In the genomic region with DNA sequence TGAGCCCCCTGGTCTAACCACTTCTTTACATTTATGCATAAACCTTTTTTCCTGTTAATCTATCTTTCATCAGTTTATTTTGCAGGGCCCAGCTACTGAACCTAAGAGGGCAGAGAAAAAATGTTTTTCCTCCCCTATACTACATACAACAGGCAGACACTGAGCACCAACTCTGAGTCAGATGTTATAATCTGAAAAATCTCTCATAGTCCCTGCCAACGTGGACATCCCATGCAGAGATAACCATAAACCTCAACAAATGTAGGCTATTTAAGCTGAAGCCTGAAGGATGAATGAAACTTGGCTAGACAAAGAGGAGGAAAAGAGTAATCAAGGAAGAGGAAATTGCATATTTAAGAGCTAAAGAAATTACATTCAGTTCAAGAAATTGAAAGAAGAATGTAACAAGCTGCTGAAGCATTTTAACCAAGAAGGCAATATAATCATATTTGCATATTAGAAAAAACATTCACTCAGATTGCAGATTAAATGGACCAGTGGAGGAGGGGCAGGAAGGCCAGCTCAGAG, we compare ENCODE assay signal across 2 cellular contexts.
TF ChIP-seq lines count a peak whose summit lies in the region.

No MANE protein-coding gene starts in this region.

TF ChIP-seq in SK-N-SH, 30 proteins besides CTCF, POLR2A, EP300 and RAD21:
- TF ChIP-seq, protein P1, sequence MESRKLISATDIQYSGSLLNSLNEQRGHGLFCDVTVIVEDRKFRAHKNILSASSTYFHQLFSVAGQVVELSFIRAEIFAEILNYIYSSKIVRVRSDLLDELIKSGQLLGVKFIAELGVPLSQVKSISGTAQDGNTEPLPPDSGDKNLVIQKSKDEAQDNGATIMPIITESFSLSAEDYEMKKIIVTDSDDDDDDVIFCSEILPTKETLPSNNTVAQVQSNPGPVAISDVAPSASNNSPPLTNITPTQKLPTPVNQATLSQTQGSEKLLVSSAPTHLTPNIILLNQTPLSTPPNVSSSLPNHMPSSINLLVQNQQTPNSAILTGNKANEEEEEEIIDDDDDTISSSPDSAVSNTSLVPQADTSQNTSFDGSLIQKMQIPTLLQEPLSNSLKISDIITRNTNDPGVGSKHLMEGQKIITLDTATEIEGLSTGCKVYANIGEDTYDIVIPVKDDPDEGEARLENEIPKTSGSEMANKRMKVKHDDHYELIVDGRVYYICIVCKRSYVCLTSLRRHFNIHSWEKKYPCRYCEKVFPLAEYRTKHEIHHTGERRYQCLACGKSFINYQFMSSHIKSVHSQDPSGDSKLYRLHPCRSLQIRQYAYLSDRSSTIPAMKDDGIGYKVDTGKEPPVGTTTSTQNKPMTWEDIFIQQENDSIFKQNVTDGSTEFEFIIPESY (IDR thresholded peaks at IDR 0.05; ENCODE audit: borderline replicate concordance, low read depth), result no peak
- TF ChIP-seq EZH2phosphoT487 (IDR thresholded peaks at IDR 0.05; ENCODE audit: borderline replicate concordance, low read depth), result no peak
- TF ChIP-seq TEAD4 (IDR thresholded peaks at IDR 0.05; ENCODE audit: borderline replicate concordance, insufficient read depth), result no peak
- TF ChIP-seq, protein P2, sequence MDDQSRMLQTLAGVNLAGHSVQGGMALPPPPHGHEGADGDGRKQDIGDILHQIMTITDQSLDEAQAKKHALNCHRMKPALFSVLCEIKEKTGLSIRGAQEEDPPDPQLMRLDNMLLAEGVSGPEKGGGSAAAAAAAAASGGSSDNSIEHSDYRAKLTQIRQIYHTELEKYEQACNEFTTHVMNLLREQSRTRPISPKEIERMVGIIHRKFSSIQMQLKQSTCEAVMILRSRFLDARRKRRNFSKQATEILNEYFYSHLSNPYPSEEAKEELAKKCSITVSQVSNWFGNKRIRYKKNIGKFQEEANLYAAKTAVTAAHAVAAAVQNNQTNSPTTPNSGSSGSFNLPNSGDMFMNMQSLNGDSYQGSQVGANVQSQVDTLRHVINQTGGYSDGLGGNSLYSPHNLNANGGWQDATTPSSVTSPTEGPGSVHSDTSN (IDR thresholded peaks at IDR 0.05), result no peak
- TF ChIP-seq TAF1 (IDR thresholded peaks at IDR 0.05; ENCODE audit: borderline replicate concordance, low read depth, low read length), result no peak
- TF ChIP-seq, protein P3, sequence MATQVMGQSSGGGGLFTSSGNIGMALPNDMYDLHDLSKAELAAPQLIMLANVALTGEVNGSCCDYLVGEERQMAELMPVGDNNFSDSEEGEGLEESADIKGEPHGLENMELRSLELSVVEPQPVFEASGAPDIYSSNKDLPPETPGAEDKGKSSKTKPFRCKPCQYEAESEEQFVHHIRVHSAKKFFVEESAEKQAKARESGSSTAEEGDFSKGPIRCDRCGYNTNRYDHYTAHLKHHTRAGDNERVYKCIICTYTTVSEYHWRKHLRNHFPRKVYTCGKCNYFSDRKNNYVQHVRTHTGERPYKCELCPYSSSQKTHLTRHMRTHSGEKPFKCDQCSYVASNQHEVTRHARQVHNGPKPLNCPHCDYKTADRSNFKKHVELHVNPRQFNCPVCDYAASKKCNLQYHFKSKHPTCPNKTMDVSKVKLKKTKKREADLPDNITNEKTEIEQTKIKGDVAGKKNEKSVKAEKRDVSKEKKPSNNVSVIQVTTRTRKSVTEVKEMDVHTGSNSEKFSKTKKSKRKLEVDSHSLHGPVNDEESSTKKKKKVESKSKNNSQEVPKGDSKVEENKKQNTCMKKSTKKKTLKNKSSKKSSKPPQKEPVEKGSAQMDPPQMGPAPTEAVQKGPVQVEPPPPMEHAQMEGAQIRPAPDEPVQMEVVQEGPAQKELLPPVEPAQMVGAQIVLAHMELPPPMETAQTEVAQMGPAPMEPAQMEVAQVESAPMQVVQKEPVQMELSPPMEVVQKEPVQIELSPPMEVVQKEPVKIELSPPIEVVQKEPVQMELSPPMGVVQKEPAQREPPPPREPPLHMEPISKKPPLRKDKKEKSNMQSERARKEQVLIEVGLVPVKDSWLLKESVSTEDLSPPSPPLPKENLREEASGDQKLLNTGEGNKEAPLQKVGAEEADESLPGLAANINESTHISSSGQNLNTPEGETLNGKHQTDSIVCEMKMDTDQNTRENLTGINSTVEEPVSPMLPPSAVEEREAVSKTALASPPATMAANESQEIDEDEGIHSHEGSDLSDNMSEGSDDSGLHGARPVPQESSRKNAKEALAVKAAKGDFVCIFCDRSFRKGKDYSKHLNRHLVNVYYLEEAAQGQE (IDR thresholded peaks at IDR 0.05; ENCODE audit: low read depth, low read length), result no peak
- TF ChIP-seq MEF2A (IDR thresholded peaks at IDR 0.05; ENCODE audit: borderline replicate concordance, low read depth), result no peak
- TF ChIP-seq, protein P4, sequence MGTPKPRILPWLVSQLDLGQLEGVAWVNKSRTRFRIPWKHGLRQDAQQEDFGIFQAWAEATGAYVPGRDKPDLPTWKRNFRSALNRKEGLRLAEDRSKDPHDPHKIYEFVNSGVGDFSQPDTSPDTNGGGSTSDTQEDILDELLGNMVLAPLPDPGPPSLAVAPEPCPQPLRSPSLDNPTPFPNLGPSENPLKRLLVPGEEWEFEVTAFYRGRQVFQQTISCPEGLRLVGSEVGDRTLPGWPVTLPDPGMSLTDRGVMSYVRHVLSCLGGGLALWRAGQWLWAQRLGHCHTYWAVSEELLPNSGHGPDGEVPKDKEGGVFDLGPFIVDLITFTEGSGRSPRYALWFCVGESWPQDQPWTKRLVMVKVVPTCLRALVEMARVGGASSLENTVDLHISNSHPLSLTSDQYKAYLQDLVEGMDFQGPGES (IDR thresholded peaks at IDR 0.05; ENCODE audit: low read depth, low read length), result no peak
- TF ChIP-seq RFX5 (IDR thresholded peaks at IDR 0.05; ENCODE audit: low read length), result no peak
- TF ChIP-seq GABPA (IDR thresholded peaks at IDR 0.05; ENCODE audit: low read depth), result no peak
- peak; percentile 35; the same call in 1 of the 2 replicates for TF ChIP-seq JUND (IDR thresholded peaks at IDR 0.05)
- no peak for TF ChIP-seq GATA2 (CRISPR knock-in tag; IDR thresholded peaks at IDR 0.05)
- TF ChIP-seq NFIC (IDR thresholded peaks at IDR 0.05; ENCODE audit: borderline replicate concordance), result peak; percentile 23; the same call in 1 of the 2 replicates
- 0 out of 2 replicates have a peak, but pooled peaks have one; percentile 21 for TF ChIP-seq FOSL2 (IDR thresholded peaks at IDR 0.05; ENCODE audit: borderline replicate concordance, low read depth)
- TF ChIP-seq TCF12 (IDR thresholded peaks at IDR 0.05), result peak; percentile 44; the same call in 1 of the 2 replicates

TF ChIP-seq in SK-N-SH treated with all-trans-retinoic acid at 6 μM for 48 hours, 23 proteins besides CTCF, POLR2A, EP300 and RAD21:
- TF ChIP-seq SNAI2 (CRISPR knock-in tag; IDR thresholded peaks at IDR 0.05), result no peak
